In genomic region chr2:113376248-113376934, GRCh38 we compare ENCODE assay signal across 12 cellular contexts.
A peak's percentile ranks its signal among the peaks of the same experiment; 100 is the strongest.
DNase-seq lines count a peak whose midpoint lies in the region; ATAC-seq and TF ChIP-seq lines count a peak whose summit lies in the region.
"Had no signal": no experiment of that assay in that cellular context is flagged by ENCODE, and none has a peak within 500 bp of the region (broad histone marks: within the 10 kb centered on the region; RNA-seq: fewer than 3 reads in every experiment).

No MANE protein-coding gene starts in this region.

- TF ChIP-seq POLR2A in GM18505 (IDR thresholded peaks at IDR 0.05; ENCODE audit: borderline replicate concordance, extremely low read depth, insufficient read depth, insufficient read length): no peak

- peak; percentile 40 for ATAC-seq in GM18505 (IDR thresholded peaks at IDR 0.05; ENCODE audit: unreplicated experiment)
- ATAC-seq in GM19455 (IDR thresholded peaks at IDR 0.05; ENCODE audit: unreplicated experiment): peak; percentile 12
- ATAC-seq in HG02885 (IDR thresholded peaks at IDR 0.05; ENCODE audit: poor library complexity, unreplicated experiment): peak; percentile 42
- ATAC-seq: Panc1 had no signal

- DNase-seq in LHCN-M2 (ENCODE audit: low read depth) (peak; percentile 26), NOMO-1 treated with DMSO at 0.1 percent for 48 hours (lab: John Stamatoyannopoulos, UW; ENCODE audit: unreplicated experiment) (no peak), NCI-H2196 treated with DMSO at 0.1 percent for 48 hours (lab: John Stamatoyannopoulos, UW; ENCODE audit: unreplicated experiment) (no peak), dermis blood vessel endothelial cell (no peak), GOT3 (lab: John Stamatoyannopoulos, UW) (no peak)
- DNase-seq: amygdala; CD4-positive, CD25-positive, alpha-beta regulatory T cell; NCI-H2107 had no signal
